ENCODE assay signal across 8 cellular contexts in the genomic region with DNA sequence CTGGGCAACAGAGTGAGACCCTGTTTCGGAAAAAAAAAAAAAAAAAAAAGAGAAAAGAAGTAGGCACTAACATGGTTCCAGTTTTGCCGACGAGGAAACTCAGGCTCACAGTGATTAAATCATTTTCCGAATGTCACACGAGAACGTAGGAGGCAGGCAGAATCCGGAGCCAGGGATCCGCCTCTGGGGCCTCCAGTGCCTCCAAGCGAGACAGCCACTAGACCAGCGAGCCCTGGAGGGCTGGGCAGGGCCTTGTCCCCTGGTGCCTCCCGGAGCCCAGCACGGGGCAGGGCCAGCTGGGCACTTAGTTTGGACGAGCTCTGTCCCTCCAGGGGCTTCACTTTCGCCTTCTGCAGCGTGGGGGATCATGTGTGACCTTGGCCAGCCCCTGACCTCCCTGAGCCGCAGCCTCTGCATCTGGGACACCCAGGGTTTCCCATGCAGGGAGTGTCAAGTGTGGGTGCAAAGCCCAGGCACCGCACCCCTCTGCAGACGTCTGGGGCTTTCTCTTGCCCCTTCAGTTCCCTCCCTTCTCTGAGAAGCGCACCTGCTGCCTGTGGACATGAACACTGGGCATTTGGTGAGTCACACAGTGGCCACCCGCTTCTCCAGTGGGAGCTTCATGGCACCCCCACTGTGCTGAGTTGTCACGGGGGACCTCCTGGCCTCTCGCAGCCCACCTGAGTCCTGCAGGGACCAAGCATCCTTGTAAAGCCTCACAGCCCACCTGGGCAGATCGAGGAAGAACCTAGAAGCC.
A peak's percentile ranks its signal among the peaks of the same experiment; 100 is the strongest.
DNase-seq lines count a peak whose midpoint lies in the region; ATAC-seq and TF ChIP-seq lines count a peak whose summit lies in the region.

No MANE protein-coding gene starts in this region.

- H3K27ac ChIP-seq in PC-3 (ENCODE audit: low read length): peak overlapping the region; percentile 90

- H3K4me2 ChIP-seq in PC-3 (ENCODE audit: low read length): peak overlapping the region; percentile 71

- H4K20me1 ChIP-seq in PC-3 (ENCODE audit: low read length): no peaks in the 10 kb centered on the region

- H3K9ac ChIP-seq in PC-3 (ENCODE audit: low read length): peak overlapping the region; percentile 82

- H3K4me3 ChIP-seq in PC-3 (ENCODE audit: low read length): peak overlapping the region; percentile 56; the same call in 1 of the 2 replicates
- H3K4me3 ChIP-seq in retinal pigment epithelial cell (ENCODE audit: low read length): peak overlapping the region; percentile 29

- no peaks in the 10 kb centered on the region for H3F3A ChIP-seq in PC-3 (ENCODE audit: low read length, unreplicated experiment)

- TF ChIP-seq CTCF in PC-3 (conservative IDR thresholded peaks at IDR 0.05; ENCODE audit: low read depth, low read length) (no peak), retinal pigment epithelial cell (conservative IDR thresholded peaks at IDR 0.05; ENCODE audit: low read depth, low read length) (no peak)

- intact Hi-C loops in PC-3 (cut with micrococcal nuclease): no loop called here

- no TSS peak for BruUV-seq in PC-3 (replicated peaks; lab: Mats Ljungman, UMichigan)

- POLR2A ChIA-PET in PC-3 (lab: Charles Lee; ENCODE audit: unreplicated experiment): interaction anchor here (0.6 kb wide), 1 partner anchor 80 kb away, joined by 3 read pairs; no protein-coding TSS in a partner anchor

- peaks cover 15% of the 10 kb centered on the region for H3K4me1 ChIP-seq in PC-3 (ENCODE audit: insufficient read depth, low read length)

- ATAC-seq in PC-3 (peak; percentile 9; the same call in 1 of the 2 replicates), esophagus mucosa (peak; percentile 3), GM21515 (IDR thresholded peaks at IDR 0.05; ENCODE audit: unreplicated experiment) (no peak), GM21723 (IDR thresholded peaks at IDR 0.05; ENCODE audit: unreplicated experiment) (no peak)

- H3K79me2 ChIP-seq in PC-3 (ENCODE audit: low read length): peaks cover 8% of the 10 kb centered on the region; the same call in 1 of the 2 replicates

- H3K9me2 ChIP-seq in PC-3 (replicated peaks; ENCODE audit: low read length): no peaks in the 10 kb centered on the region

- CTCF ChIA-PET in PC-3 (lab: Charles Lee): no interaction called here

- peak overlapping the region; percentile 63; the same call in 1 of the 2 replicates for H2AFZ ChIP-seq in PC-3 (ENCODE audit: low read length)

- H3K9me3 ChIP-seq in PC-3 (ENCODE audit: low read length): no peaks in the 10 kb centered on the region

- DNase-seq in GM03348 (ENCODE audit: low spot score) (peak; percentile 53), PC-3 (no peak), retinal pigment epithelial cell (ENCODE audit: low read depth) (no peak), SIG-M5 (lab: John Stamatoyannopoulos, UW) (no peak), NCI-H146 (lab: John Stamatoyannopoulos, UW) (no peak)

- H3K36me3 ChIP-seq in PC-3 (ENCODE audit: low read depth, low read length): no peaks in the 10 kb centered on the region

- H3K27me3 ChIP-seq in PC-3 (ENCODE audit: low read length): no peaks in the 10 kb centered on the region

Comparison
In these comparisons a context has a peak if more than half of its experiments do, and no peak if none do; other contexts are left out.
1. ATAC-seq: peak in PC-3 (single experiment) and esophagus mucosa (single experiment); none in GM21515 (single experiment) and GM21723 (single experiment).